Comparison of ENCODE assay signal across 9 cellular contexts in genomic region chr13:101115762-101116161, GRCh38.
DNase-seq lines count a peak whose midpoint lies in the region; ATAC-seq, FAIRE-seq and TF ChIP-seq lines count a peak whose summit lies in the region.
"Had no signal": no experiment of that assay in that cellular context is flagged by ENCODE, and none has a peak within 500 bp of the region (broad histone marks: within the 10 kb centered on the region; RNA-seq: fewer than 3 reads in every experiment).

No MANE protein-coding gene starts in this region.

- H3K9me3 ChIP-seq in HAP-1 (no peaks in the 10 kb centered on the region), suprapubic skin (no peaks in the 10 kb centered on the region)

- in situ Hi-C loops in HAP-1 (cut with MboI; ENCODE audit: low sequenced_read_pairs) (loop anchor here (25.0 kb wide), 1 partner anchor 428 kb away; no protein-coding TSS in a partner anchor), SK-MEL-5 (cut with HindIII; ENCODE audit: low pct_unique_long_range_greater_than_20kb, low sequenced_read_pairs) (no loop called here)

- H3K36me3 ChIP-seq in HAP-1 (replicated peaks): no peaks in the 10 kb centered on the region
- no peaks in the 10 kb centered on the region for H3K36me3 ChIP-seq in suprapubic skin
- no peaks in the 10 kb centered on the region for H3K36me3 ChIP-seq in H7 (replicated peaks; ENCODE audit: control insufficient read depth, insufficient read depth, low read length)

- TF ChIP-seq CTCF in suprapubic skin (IDR thresholded peaks at IDR 0.05): no peak

- no peak for ATAC-seq in GM21528 (IDR thresholded peaks at IDR 0.05; ENCODE audit: low FRiP score, unreplicated experiment)

- DNase-seq in HAP-1 (ENCODE audit: low spot score in 2 of 2): peak; percentile 10 to 20
- peak; percentile 95 for DNase-seq in SK-MEL-5 (ENCODE audit: low read depth, low spot score)
- DNase-seq in fibroblast of peridontal ligament (ENCODE audit: extremely low read depth): peak; percentile 22
- peak; percentile 67 for DNase-seq in pons (ENCODE audit: low spot score)
- DNase-seq in suprapubic skin (ENCODE audit: low spot score in 2 of 2): no peak
- no peak for DNase-seq in GM12891 (ENCODE audit: insufficient read length, low spot score)
- no peak for DNase-seq in H7
- DNase-seq: NCI-H187 had no signal

- no peak for FAIRE-seq in GM12891 (lab: Jason Lieb, UNC)

- TF ChIP-seq EP300 in suprapubic skin (IDR thresholded peaks at IDR 0.05): no peak

- TF ChIP-seq POLR2A in suprapubic skin (IDR thresholded peaks at IDR 0.05): no peak
- TF ChIP-seq POLR2A in GM12891 (IDR thresholded peaks at IDR 0.05; ENCODE audit: low read depth, low read length): no peak

- H3K4me3 ChIP-seq in HAP-1 (no peak overlapping the region), suprapubic skin (no peak overlapping the region), H7 (ENCODE audit: insufficient read depth, low read depth, low read length) (no peak overlapping the region)

- H3K4me1 ChIP-seq in HAP-1: no peaks in the 10 kb centered on the region
- H3K4me1 ChIP-seq in suprapubic skin: no peaks in the 10 kb centered on the region

- H3K27ac ChIP-seq in suprapubic skin: no peak overlapping the region

- H3K27me3 ChIP-seq in HAP-1 (ENCODE audit: low read depth) (0 out of 2 replicates have a peak, but pooled peaks cover 3% of the 10 kb centered on the region), suprapubic skin (no peaks in the 10 kb centered on the region), H7 (ENCODE audit: control insufficient read depth, insufficient read depth, low read length) (no peaks in the 10 kb centered on the region)

TF ChIP-seq in GM12891, 5 proteins besides CTCF, POLR2A, EP300 and RAD21:
- TF ChIP-seq POLR2AphosphoS5 (IDR thresholded peaks at IDR 0.05; ENCODE audit: low read depth, low read length) (no peak), PAX5 (IDR thresholded peaks at IDR 0.05; ENCODE audit: insufficient read depth, low read length, severe bottlenecking) (no peak), TAF1 (IDR thresholded peaks at IDR 0.05; ENCODE audit: low read depth, low read length) (no peak), POU2F2 (IDR thresholded peaks at IDR 0.05; ENCODE audit: low read depth, low read length) (no peak), SPI1 (IDR thresholded peaks at IDR 0.05; ENCODE audit: low read depth, low read length) (no peak)

Comparison
In these comparisons a context has a peak if more than half of its experiments do, and no peak if none do; other contexts are left out.
1. DNase-seq: peak in HAP-1 (2 of 2), SK-MEL-5 (single experiment), fibroblast of peridontal ligament (single experiment) and pons (single experiment); none in suprapubic skin (0 of 2), GM12891 (single experiment) and H7 (single experiment).